Comparison of ENCODE assay signal across 8 cellular contexts in the genomic region with DNA sequence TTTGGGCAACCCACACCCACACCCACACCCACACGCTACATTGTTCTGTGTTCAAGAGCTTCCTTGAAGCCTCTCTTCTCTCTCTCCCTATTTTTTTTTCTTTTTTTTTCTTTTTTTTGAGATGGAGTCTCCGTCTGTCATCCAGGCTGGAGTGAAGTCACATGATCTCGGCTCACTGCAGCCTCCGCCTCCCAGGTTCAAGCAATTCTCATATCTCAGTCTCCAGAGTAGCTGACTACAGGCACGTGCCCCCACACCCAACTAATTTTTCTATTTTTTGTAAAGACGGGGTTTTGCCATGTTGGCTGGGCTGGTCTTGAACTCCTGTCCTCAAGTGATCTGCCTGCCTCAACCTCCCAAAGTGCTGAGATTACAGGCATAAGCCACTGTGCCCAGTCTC.
"Had no signal": no experiment of that assay in that cellular context is flagged by ENCODE, and none has a peak within 500 bp of the region (broad histone marks: within the 10 kb centered on the region; RNA-seq: fewer than 3 reads in every experiment).

No MANE protein-coding gene starts in this region.

- H3K27ac Mint-ChIP-seq: IgD-negative memory B cell had no signal

- H3K9ac ChIP-seq: KMS-11 had no signal

- FAIRE-seq: HepG2, HTR-8/SVneo had no signal

- H3K9me3 Mint-ChIP-seq: IgD-negative memory B cell had no signal

- H3K4me2 ChIP-seq: KMS-11 had no signal

- H3K36me3 Mint-ChIP-seq: IgD-negative memory B cell had no signal

- H3K27ac ChIP-seq: HL-60, KMS-11 had no signal

- ATAC-seq: HepG2 had no signal

- H3K4me3 Mint-ChIP-seq: IgD-negative memory B cell had no signal

- DNase-seq: IMR-90, KBM-7, KG1 had no signal
